ENCODE assay signal across 9 cellular contexts in the genomic region with DNA sequence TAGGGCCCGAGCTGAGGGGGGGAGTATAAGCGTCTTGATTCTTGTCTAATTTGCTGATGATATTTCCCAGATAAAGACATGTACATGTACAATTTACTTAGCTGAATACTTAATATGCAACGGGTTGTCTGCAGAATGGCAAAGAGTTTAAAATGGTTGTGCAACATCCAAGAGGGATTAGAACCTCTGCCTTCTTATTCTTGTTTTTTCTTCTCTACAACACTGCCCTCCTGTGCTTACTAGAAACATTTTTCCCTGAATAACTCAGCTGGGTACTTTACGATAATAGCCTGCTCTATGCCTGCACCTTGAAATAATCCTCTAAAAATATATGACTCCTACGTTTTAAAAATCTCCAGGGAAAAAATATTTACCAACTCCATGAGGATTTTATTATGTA. TPM values are rescaled to one million over a fixed set of nuclear protein-coding genes. Genes with fewer than 3 reads are reported as not detected.
DNase-seq lines count a peak whose midpoint lies in the region; ATAC-seq and TF ChIP-seq lines count a peak whose summit lies in the region.
"Had no signal": no experiment of that assay in that cellular context is flagged by ENCODE, and none has a peak within 500 bp of the region (broad histone marks: within the 10 kb centered on the region; RNA-seq: fewer than 3 reads in every experiment).

No MANE protein-coding gene starts in this region.

- no peak overlapping the region for H3K27ac Mint-ChIP-seq in MCF 10A (ENCODE audit: low read depth, unreplicated experiment)
- H3K27ac Mint-ChIP-seq: naive B cell had no signal

- H3K4me3 ChIP-seq in breast epithelium (no peak overlapping the region), fibroblast of mammary gland (ENCODE audit: control insufficient read depth, low read depth, low read length) (no peak overlapping the region), uterus (no peak overlapping the region)

- BruUV-seq in MCF 10A (replicated peaks; lab: Mats Ljungman, UMichigan), result no TSS peak

- H3K27ac ChIP-seq in breast epithelium, result no peak overlapping the region
- H3K27ac ChIP-seq in uterus, result no peak overlapping the region

- H3K4me1 ChIP-seq in breast epithelium (no peaks in the 10 kb centered on the region), uterus (no peaks in the 10 kb centered on the region)

- H3K4me1 Mint-ChIP-seq in MCF 10A (ENCODE audit: insufficient read depth, unreplicated experiment), result no peaks in the 10 kb centered on the region
- H3K4me1 Mint-ChIP-seq: naive B cell had no signal

- intact Hi-C loops in MCF 10A (cut with micrococcal nuclease) (loop anchor here (1.0 kb wide), 2 partner anchors 145 to 535 kb away; no protein-coding TSS in a partner anchor), breast epithelium (cut with DNase I; ENCODE audit: low total_unique reads) (no loop called here), uterus (cut with DNase I; ENCODE audit: low total_unique reads) (no loop called here)

- no peak overlapping the region for H3K4me3 Mint-ChIP-seq in MCF 10A (ENCODE audit: unreplicated experiment)
- H3K4me3 Mint-ChIP-seq: naive B cell had no signal

- no peaks in the 10 kb centered on the region for H3K36me3 Mint-ChIP-seq in MCF 10A (ENCODE audit: insufficient read depth, unreplicated experiment)
- H3K36me3 Mint-ChIP-seq: naive B cell had no signal

- no peaks in the 10 kb centered on the region for H3K36me3 ChIP-seq in breast epithelium
- H3K36me3 ChIP-seq in uterus, result no peaks in the 10 kb centered on the region

- H3K27me3 Mint-ChIP-seq in MCF 10A (ENCODE audit: insufficient read depth, unreplicated experiment), result no peaks in the 10 kb centered on the region

- ATAC-seq in GM21737 (IDR thresholded peaks at IDR 0.05; ENCODE audit: unreplicated experiment), result no peak

- H3K9me3 ChIP-seq in breast epithelium (no peaks in the 10 kb centered on the region), uterus (no peaks in the 10 kb centered on the region)

- POLR2A ChIA-PET in MCF 10A (lab: Yijun Ruan, JAX), result interaction anchor here (0.6 to 1.2 kb wide), 4 partner anchors 14 to 193 kb away, joined by 3 to 4 read pairs (median 4); no protein-coding TSS in a partner anchor

- H3K9me3 Mint-ChIP-seq in MCF 10A (ENCODE audit: unreplicated experiment), result no peaks in the 10 kb centered on the region
- H3K9me3 Mint-ChIP-seq: naive B cell had no signal

- DNase-seq in MCF 10A (ENCODE audit: unreplicated experiment) (peak; percentile 51), breast epithelium (ENCODE audit: low spot score in 2 of 2) (no peak), NCI-H526 treated with DMSO at 0.1 percent for 48 hours (lab: John Stamatoyannopoulos, UW) (peak; percentile 26), fibroblast of mammary gland (ENCODE audit: low read depth) (peak; percentile 21), uterus (no peak), SHP77 treated with DMSO at 0.1 percent for 48 hours (lab: John Stamatoyannopoulos, UW) (no peak)
- DNase-seq in activated naive CD4-positive, alpha-beta T cell treated with Interleukin-2 at 50 U/mL for 16 hours, result no peak
- DNase-seq: naive B cell had no signal

- CTCF ChIA-PET in MCF 10A (lab: Yijun Ruan, JAX), result interaction anchor here (0.6 to 5.2 kb wide), 13 partner anchors 9 to 753 kb away, joined by 3 to 55 read pairs (median 5); no protein-coding TSS in a partner anchor

- TF ChIP-seq POLR2A in breast epithelium (IDR thresholded peaks at IDR 0.05) (no peak), uterus (IDR thresholded peaks at IDR 0.05) (no peak)

- TF ChIP-seq CTCF in MCF 10A (IDR thresholded peaks at IDR 0.05; ENCODE audit: unreplicated experiment) (peak; percentile 25), breast epithelium (IDR thresholded peaks at IDR 0.05) (peak in 1 of 3 donors; percentile 13), fibroblast of mammary gland (conservative IDR thresholded peaks at IDR 0.05; ENCODE audit: control insufficient read depth, insufficient read depth, low read depth, low read length) (no peak), uterus (IDR thresholded peaks at IDR 0.05) (peak; percentile 7 to 26 (median 15))

- H3K27me3 ChIP-seq in breast epithelium (no peaks in the 10 kb centered on the region), uterus (no peaks in the 10 kb centered on the region)

RNA-seq across cellular contexts. Expression of a gene that starts 41.8 kb away (rescaled TPM):
- 34.5 and 40.0 TPM in 2 replicates for total RNA-seq in MCF 10A (2022)
- 10 to 100 TPM; 20.6 to 30.0 (median 29.5) TPM for total RNA-seq in breast epithelium
- 10 to 100 TPM in 3 of 4 donors, 1 to 10 TPM in 1; 5.9 to 58.2 (median 19.8) TPM for total RNA-seq in uterus

RNA-seq across cellular contexts. Expression of a gene that starts 41.9 kb away (rescaled TPM):
- total RNA-seq in MCF 10A (2022) (16.3 and 19.2 TPM in 2 replicates), breast epithelium (10 to 100 TPM in 2 of 3 donors, 1 to 10 TPM in 1; 9.0 to 23.3 (median 18.7) TPM), uterus (10 to 100 TPM in 2 of 4 donors, 1 to 10 TPM in 2; 8.2 to 33.5 (median 15.3) TPM)

Comparison
In these comparisons a context has a peak if more than half of its experiments do, and no peak if none do; other contexts are left out.
1. DNase-seq: peak in MCF 10A (single experiment), NCI-H526 treated with DMSO at 0.1 percent for 48 hours (single experiment) and fibroblast of mammary gland (single experiment); none in breast epithelium (0 of 2), uterus (0 of 2), activated naive CD4-positive, alpha-beta T cell treated with Interleukin-2 at 50 U/mL for 16 hours (single experiment) and SHP77 treated with DMSO at 0.1 percent for 48 hours (single experiment).